25 cellular contexts compared by ENCODE assay signal in the genomic region with DNA sequence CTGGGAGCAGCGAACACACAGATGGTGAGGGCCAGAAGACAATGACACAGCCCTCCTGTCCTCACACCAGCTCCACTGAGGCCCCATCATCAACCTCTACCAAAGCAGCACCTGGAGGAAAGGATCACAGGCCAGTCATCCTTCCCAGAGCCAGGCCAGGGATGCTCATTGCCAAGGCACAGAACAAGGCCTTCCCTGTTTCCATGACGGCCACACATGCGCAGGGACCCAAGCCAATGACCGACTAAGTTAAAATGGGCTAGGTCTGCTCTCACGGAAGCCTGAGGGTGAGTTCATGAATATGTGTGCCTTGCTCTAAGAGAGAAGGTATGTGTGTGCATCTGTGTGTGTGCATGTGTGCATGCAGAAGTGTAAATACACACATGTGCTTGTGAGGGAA. TPM values are rescaled to one million over a fixed set of nuclear protein-coding genes. Genes with fewer than 3 reads are reported as not detected.
A peak's percentile ranks its signal among the peaks of the same experiment; 100 is the strongest.
DNase-seq lines count a peak whose midpoint lies in the region; ATAC-seq and TF ChIP-seq lines count a peak whose summit lies in the region.
"Had no signal": no experiment of that assay in that cellular context is flagged by ENCODE, and none has a peak within 500 bp of the region (broad histone marks: within the 10 kb centered on the region; RNA-seq: fewer than 3 reads in every experiment).

No MANE protein-coding gene starts in this region.

- no peaks in the 10 kb centered on the region for H3K9me3 Mint-ChIP-seq in Caco-2 (ENCODE audit: unreplicated experiment)
- H3K9me3 Mint-ChIP-seq: CD4-positive, alpha-beta T cell; endodermal cell; nephron progenitor cell; T-helper 1 cell treated with Interleukin-12 subunit alpha and Interleukin-12 subunit beta and Interleukin-4 antibody, amounts not matched to agents 30 μg/mL and 1 μg/mL, for 36 hours had no signal

- no peaks in the 10 kb centered on the region for H3K9me3 ChIP-seq in Caco-2
- no peaks in the 10 kb centered on the region for H3K9me3 ChIP-seq in gastrocnemius medialis
- H3K9me3 ChIP-seq in mammary epithelial cell (replicated peaks; ENCODE audit: insufficient read depth, low read length), result no peaks in the 10 kb centered on the region
- H3K9me3 ChIP-seq: adrenal gland, esophagus squamous epithelium, mucosa of descending colon, pancreas had no signal

- H3K27ac ChIP-seq in gastrocnemius medialis, result peak overlapping the region; percentile 92 to 97 (median 94)
- no peak overlapping the region for H3K27ac ChIP-seq in mammary epithelial cell (ENCODE audit: insufficient read depth, low read depth, low read length)
- H3K27ac ChIP-seq: adrenal gland, coronary artery, esophagus squamous epithelium, GM23248, KMS-11, pancreas, SK-N-MC had no signal

- H3K4me3 ChIP-seq in Caco-2 (ENCODE audit: low read depth, low read length) (no peak overlapping the region), gastrocnemius medialis (no peak overlapping the region), mammary epithelial cell (replicated peaks in 1 of 3; ENCODE audit: insufficient read depth in 1 of 3, low read depth in 2 of 3, low read length in 3 of 3) (no peak overlapping the region)
- H3K4me3 ChIP-seq: adrenal gland, coronary artery, esophagus squamous epithelium, GM23248, mucosa of descending colon, pancreas, SK-N-MC had no signal

- TF ChIP-seq POLR2A in gastrocnemius medialis (IDR thresholded peaks at IDR 0.05), result no peak

- no peaks in the 10 kb centered on the region for H4K20me1 ChIP-seq in mammary epithelial cell (ENCODE audit: insufficient read depth, low read length)

- H3K4me1 ChIP-seq in Caco-2 (peaks cover 27% of the 10 kb centered on the region), gastrocnemius medialis (peaks cover 59 to 72% of the 10 kb centered on the region in 2 donors), mammary epithelial cell (ENCODE audit: insufficient read depth, low read length) (no peaks in the 10 kb centered on the region)
- H3K4me1 ChIP-seq: adrenal gland had no signal

- DNase-seq in Caco-2 (no peak), NCI-H1092 (lab: John Stamatoyannopoulos, UW) (peak; percentile 48), globus pallidus (ENCODE audit: low spot score) (peak; percentile 81), gastrocnemius medialis (no peak), mammary epithelial cell (no peak), GOT3 (lab: John Stamatoyannopoulos, UW) (no peak), cerebellum (ENCODE audit: low spot score) (no peak)
- DNase-seq: activated CD4-positive, alpha-beta T cell treated with anti-CD3 and anti-CD28 coated beads for 36 hours; activated naive CD4-positive, alpha-beta T cell treated with Interleukin-2 at 50 U/mL for 16 hours; activated T-cell treated with anti-CD3 and anti-CD28 coated beads, Interleukin-2, amount 50 U/mL, for 72 hours; adrenal gland; CD4-positive, alpha-beta T cell; endodermal cell; esophagus squamous epithelium; GF-D8; GM23248; mucosa of descending colon; NCI-H1436 treated with DMSO at 0.1 percent for 48 hours; NCI-H526; nephron progenitor cell; pancreas had no signal

- intact Hi-C loops in Caco-2 (cut with micrococcal nuclease; ENCODE audit: unreplicated experiment) (no loop called here), gastrocnemius medialis (cut with DNase I; ENCODE audit: low total_unique reads) (no loop called here), mammary epithelial cell (cut with micrococcal nuclease) (no loop called here)

- H2AFZ ChIP-seq in mammary epithelial cell (ENCODE audit: low read depth, low read length), result no peak overlapping the region
- H2AFZ ChIP-seq: GM23248 had no signal

- H3K36me3 Mint-ChIP-seq in Caco-2 (ENCODE audit: insufficient read depth, unreplicated experiment), result peaks cover 17% of the 10 kb centered on the region

- no peak for ATAC-seq in gastrocnemius medialis
- ATAC-seq: activated CD4-positive, alpha-beta T cell treated with anti-CD3 and anti-CD28 coated beads for 36 hours; activated T-cell treated with anti-CD3 and anti-CD28 coated beads, Interleukin-2, amount 50 U/mL, for 72 hours; mucosa of descending colon had no signal

- POLR2A ChIA-PET in Caco-2 (lab: Charles Lee), result no interaction called here

- H3K27me3 Mint-ChIP-seq in Caco-2 (ENCODE audit: insufficient read depth, unreplicated experiment), result no peaks in the 10 kb centered on the region

- H3K4me1 Mint-ChIP-seq in Caco-2 (ENCODE audit: low read depth, unreplicated experiment), result peaks cover 57% of the 10 kb centered on the region
- H3K4me1 Mint-ChIP-seq: activated CD4-positive, alpha-beta T cell treated with anti-CD3 and anti-CD28 coated beads for 36 hours had no signal

- no peak overlapping the region for H3K4me3 Mint-ChIP-seq in Caco-2 (ENCODE audit: unreplicated experiment)
- H3K4me3 Mint-ChIP-seq: activated CD4-positive, alpha-beta T cell treated with anti-CD3 and anti-CD28 coated beads for 36 hours; activated T-cell treated with anti-CD3 and anti-CD28 coated beads, Interleukin-2, amount 50 U/mL, for 72 hours; CD4-positive, alpha-beta T cell; endodermal cell; T-helper 1 cell treated with Interleukin-12 subunit alpha and Interleukin-12 subunit beta and Interleukin-4 antibody, amounts not matched to agents 30 μg/mL and 1 μg/mL, for 36 hours had no signal

- dilution Hi-C loops in mammary epithelial cell (cut with HindIII; ENCODE audit: low sequenced_read_pairs), result no loop called here

- WGBS in mammary epithelial cell (ENCODE audit: low coverage, missing lambda C conversion rate), result 40% methylated on average over 4 of the region's 5 CpGs

- TF ChIP-seq CTCF in Caco-2 (IDR thresholded peaks at IDR 0.05; ENCODE audit: insufficient read depth in 1 of 2, low read depth in 1 of 2, low read length in 1 of 2, severe bottlenecking in 1 of 2, unreplicated experiment in 1 of 2) (no peak), gastrocnemius medialis (IDR thresholded peaks at IDR 0.05 in 4 of 5, conservative IDR thresholded peaks at IDR 0.05 in 1 of 5) (no peak), mammary epithelial cell (conservative IDR thresholded peaks at IDR 0.05 in 1 of 2, IDR thresholded peaks at IDR 0.05 in 1 of 2; ENCODE audit: extremely low read depth in 1 of 2, insufficient read depth in 1 of 2, low read depth in 1 of 2, low read length in 2 of 2) (no peak)

- H3K27ac Mint-ChIP-seq in Caco-2 (ENCODE audit: unreplicated experiment), result peak overlapping the region; percentile 14
- H3K27ac Mint-ChIP-seq: activated CD4-positive, alpha-beta T cell treated with anti-CD3 and anti-CD28 coated beads for 36 hours; activated T-cell treated with anti-CD3 and anti-CD28 coated beads, Interleukin-2, amount 50 U/mL, for 72 hours; CD4-positive, alpha-beta T cell; endodermal cell; T-helper 1 cell treated with Interleukin-12 subunit alpha and Interleukin-12 subunit beta and Interleukin-4 antibody, amounts not matched to agents 30 μg/mL and 1 μg/mL, for 36 hours had no signal

- H3K36me3 ChIP-seq in Caco-2 (ENCODE audit: control insufficient read depth, insufficient read depth, low read length) (no peaks in the 10 kb centered on the region), gastrocnemius medialis (no peaks in the 10 kb centered on the region), mammary epithelial cell (ENCODE audit: insufficient read depth, low read length) (no peaks in the 10 kb centered on the region)
- H3K36me3 ChIP-seq: adrenal gland, esophagus squamous epithelium, pancreas had no signal

- no peaks in the 10 kb centered on the region for H3K79me2 ChIP-seq in mammary epithelial cell (ENCODE audit: insufficient read depth, low read length)

- H3K4me2 ChIP-seq in mammary epithelial cell (ENCODE audit: insufficient read depth, low read depth, low read length), result no peak overlapping the region
- H3K4me2 ChIP-seq: KMS-11 had no signal

- no peaks in the 10 kb centered on the region for H3K27me3 ChIP-seq in Caco-2 (replicated peaks; ENCODE audit: control insufficient read depth, insufficient read depth, low read length)
- H3K27me3 ChIP-seq in gastrocnemius medialis, result no peaks in the 10 kb centered on the region
- peaks cover 2% of the 10 kb centered on the region for H3K27me3 ChIP-seq in mammary epithelial cell (ENCODE audit: insufficient read depth, low read length)
- H3K27me3 ChIP-seq: adrenal gland, esophagus squamous epithelium, pancreas had no signal

- H3K9ac ChIP-seq in mammary epithelial cell (ENCODE audit: insufficient read depth, low read length), result no peak overlapping the region
- H3K9ac ChIP-seq: GM23248, KMS-11 had no signal

- CTCF ChIA-PET in Caco-2 (lab: Charles Lee) (interaction anchor here (1.1 to 2.0 kb wide), 2 partner anchors 90 to 115 kb away, joined by 7 to 8 read pairs; no protein-coding TSS in a partner anchor), mammary epithelial cell (lab: Charles Lee; ENCODE audit: low non-redundant PET) (no interaction called here)

- in situ Hi-C loops in gastrocnemius medialis (cut with MboI; ENCODE audit: low sequenced_read_pairs in 4 of 4) (no loop called here), mammary epithelial cell (cut with MboI; ENCODE audit: low sequenced_read_pairs in 2 of 2) (no loop called here)

- BruUV-seq in Caco-2 (replicated peaks; lab: Mats Ljungman, UMichigan), result no TSS peak
- no TSS peak for BruUV-seq in mammary epithelial cell (replicated peaks; lab: Mats Ljungman, UMichigan)

RNA-seq across cellular contexts. Expression of gene COBL, which starts 39.6 kb away (rescaled TPM):
- total RNA-seq in Caco-2 (2022) (60.6 and 63.6 TPM in 2 replicates), gastrocnemius medialis (100 to 1,000 TPM in 2 of 4 donors, 10 to 100 TPM in 2; 82.1 to 170 (median 124) TPM), mammary epithelial cell (1 to 10 TPM in 1 of 2 donors, not detected in 1; 3.0 TPM), cerebellum (3.8 TPM)
- 0.11 TPM for polyA plus RNA-seq in mammary epithelial cell
- not detected for polyA minus RNA-seq in mammary epithelial cell
- total RNA-seq: activated CD4-positive, alpha-beta T cell treated with anti-CD3 and anti-CD28 coated beads for 36 hours; activated T-cell treated with anti-CD3 and anti-CD28 coated beads, Interleukin-2, amount 50 U/mL, for 72 hours; CD4-positive, alpha-beta T cell; GM23248 had no signal
- polyA plus RNA-seq: GM23248 had no signal

Comparison
In these comparisons a context has a peak if more than half of its experiments do, and no peak if none do; other contexts are left out.
1. DNase-seq: peak in NCI-H1092 (single experiment) and globus pallidus (single experiment); none in Caco-2 (0 of 2), gastrocnemius medialis (0 of 2), mammary epithelial cell (single experiment), GOT3 (single experiment) and cerebellum (single experiment).
2. RNA of gene COBL, which starts 39.6 kb away (total RNA-seq): 82.1 to 170 TPM in gastrocnemius medialis and 60.6 to 63.6 TPM in Caco-2; 3.8 TPM in cerebellum (single experiment) and 3.0 TPM in mammary epithelial cell; every median in the first group is over 10 times any median in the second.